In genomic region chr9:4833781-4834560, GRCh38 we compare ENCODE assay signal across 12 cellular contexts. TPM values are rescaled to one million over a fixed set of nuclear protein-coding genes. Genes with fewer than 3 reads are reported as not detected.
DNase-seq lines count a peak whose midpoint lies in the region; ATAC-seq, FAIRE-seq and TF ChIP-seq lines count a peak whose summit lies in the region.
"Had no signal": no experiment of that assay in that cellular context is flagged by ENCODE, and none has a peak within 500 bp of the region (broad histone marks: within the 10 kb centered on the region; RNA-seq: fewer than 3 reads in every experiment).

No MANE protein-coding gene starts in this region.

- CTCF ChIA-PET in K562 (lab: Yijun Ruan, JAX; ENCODE audit: low intra/inter-chr PET ratio), result no interaction called here

- 34% methylated on average over 5 of the region's 11 CpGs for WGBS in K562 (ENCODE audit: insufficient coverage, low coverage, missing lambda C conversion rate)
- 85 to 92% methylated on average over 11 of the region's 11 CpGs for WGBS in sigmoid colon, 2 donors

- H4K20me1 ChIP-seq in K562 (replicated peaks; ENCODE audit: control insufficient read depth, insufficient read depth, low read length), result no peaks in the 10 kb centered on the region

- peak overlapping the region; percentile 52; the same call in 1 of the 2 replicates for H3K4me3 ChIP-seq in ACC112 (ENCODE audit: low read depth, low read length)
- no peak overlapping the region for H3K4me3 ChIP-seq in K562
- H3K4me3 ChIP-seq in sigmoid colon, result no peak overlapping the region

- FAIRE-seq in K562 (lab: Jason Lieb, UNC), result no peak

- H3K27ac ChIP-seq in ACC112 (ENCODE audit: low read depth, low read length), result peak overlapping the region; percentile 100
- peak overlapping the region; percentile 92 for H3K27ac ChIP-seq in K562 (ENCODE audit: extremely low read depth, low read depth, low read length)
- H3K27ac ChIP-seq in sigmoid colon, result no peak overlapping the region

- intact Hi-C loops in K562 (cut with micrococcal nuclease), result loop anchor here (5.0 kb wide), 1 partner anchor 37 kb away; no protein-coding TSS in a partner anchor
- intact Hi-C loops in left colon (cut with DNase I, micrococcal nuclease), result no loop called here
- intact Hi-C loops in sigmoid colon (cut with DNase I), result no loop called here

- H3K9me1 ChIP-seq in K562 (ENCODE audit: control insufficient read depth, insufficient read depth, low read length), result peaks cover 2% of the 10 kb centered on the region

- no peak for TF ChIP-seq POLR2A in K562 (conservative IDR thresholded peaks at IDR 0.05)
- no peak for TF ChIP-seq POLR2A in sigmoid colon (IDR thresholded peaks at IDR 0.05)

- TF ChIP-seq RAD21 in K562 (CRISPR knock-in tag; conservative IDR thresholded peaks at IDR 0.05 in 1 of 2, IDR thresholded peaks at IDR 0.05 in 1 of 2), result no peak

- H2AFZ ChIP-seq in ACC112 (ENCODE audit: low read length, unreplicated experiment) (no peak overlapping the region), K562 (ENCODE audit: low read depth, low read length) (no peak overlapping the region)

- no peaks in the 10 kb centered on the region; the same call in 1 of the 2 replicates for H3K27me3 Mint-ChIP-seq in HFFc6 (ENCODE audit: insufficient read depth)
- H3K27me3 Mint-ChIP-seq: CD4-positive, CD25-positive, alpha-beta regulatory T cell had no signal

- TF ChIP-seq CTCF in HFFc6 (IDR thresholded peaks at IDR 0.05) (no peak), K562 (IDR thresholded peaks at IDR 0.05 in 2 of 3, conservative IDR thresholded peaks at IDR 0.05 in 1 of 3; ENCODE audit: insufficient read depth in 2 of 3, low read depth in 1 of 3, low read length in 3 of 3) (no peak), sigmoid colon (IDR thresholded peaks at IDR 0.05) (no peak)

- no peaks in the 10 kb centered on the region for H3K9me3 ChIP-seq in K562 (replicated peaks; ENCODE audit: control insufficient read depth, insufficient read depth, low read depth, low read length)
- H3K9me3 ChIP-seq in sigmoid colon, result no peaks in the 10 kb centered on the region

- H3K4me3 Mint-ChIP-seq in HFFc6, result peak overlapping the region; percentile 66
- H3K4me3 Mint-ChIP-seq: CD4-positive, CD25-positive, alpha-beta regulatory T cell had no signal

- H3K36me3 ChIP-seq in ACC112 (ENCODE audit: insufficient read depth, low read length), result peaks cover 6% of the 10 kb centered on the region; the same call in 1 of the 2 replicates
- peaks cover 89% of the 10 kb centered on the region for H3K36me3 ChIP-seq in K562 (ENCODE audit: control insufficient read depth, insufficient read depth, low read length)
- H3K36me3 ChIP-seq in sigmoid colon, result peaks cover 0 to 6% (median 0%) of the 10 kb centered on the region in 4 donors

- peaks cover 15% of the 10 kb centered on the region for H3K36me3 Mint-ChIP-seq in HFFc6 (ENCODE audit: low read depth)

- H3K79me2 ChIP-seq in ACC112 (ENCODE audit: control insufficient read depth, insufficient read depth, low read length, unreplicated experiment), result peaks cover 13% of the 10 kb centered on the region
- H3K79me2 ChIP-seq in K562 (ENCODE audit: control insufficient read depth, insufficient read depth, low read length), result peaks cover 96% of the 10 kb centered on the region

- H3K27me3 ChIP-seq in ACC112 (ENCODE audit: insufficient read depth, low read length) (no peaks in the 10 kb centered on the region), K562 (ENCODE audit: control insufficient read depth in 2 of 2, insufficient read depth in 2 of 2, low read length in 2 of 2) (no peaks in the 10 kb centered on the region), sigmoid colon (no peaks in the 10 kb centered on the region)

- BruUV-seq in K562 (replicated peaks; lab: Mats Ljungman, UMichigan), result no TSS peak

- in situ Hi-C loops in K562 (cut with MboI), result no loop called here

- no peak overlapping the region; the same call in 1 of the 2 replicates for H3K4me2 ChIP-seq in K562 (ENCODE audit: insufficient read depth, low read length)

- TF ChIP-seq EP300 in K562 (IDR thresholded peaks at IDR 0.05; ENCODE audit: low read length), result peak; percentile 31; the same call in 1 of the 2 replicates
- TF ChIP-seq EP300 in sigmoid colon (IDR thresholded peaks at IDR 0.05), result no peak

- POLR2A ChIA-PET in K562 (lab: Yijun Ruan, JAX), result interaction anchor here (1.3 to 1.5 kb wide), 2 partner anchors 36 to 41 kb away, joined by 3 to 5 read pairs; partner anchors contain the start of gene RCL1

- no peak for ATAC-seq in K562
- ATAC-seq in left colon, result peak; percentile 49
- no peak for ATAC-seq in GM18909 (IDR thresholded peaks at IDR 0.05; ENCODE audit: poor library complexity, unreplicated experiment)

- DNase-seq in HFFc6, result peak; percentile 69
- DNase-seq in K562 (ENCODE audit: extremely low read depth in 1 of 4, low spot score in 3 of 4), result no peak
- DNase-seq in left colon, result no peak
- no peak for DNase-seq in sigmoid colon
- no peak for DNase-seq in DMS 273 treated with DMSO at 0.1 percent for 48 hours (lab: John Stamatoyannopoulos, UW)
- DNase-seq in cortex of kidney (lab: John Stamatoyannopoulos, UW), result no peak
- DNase-seq: anterior cingulate cortex; effector memory CD4-positive, alpha-beta T cell; NK-92 treated with Interleukin-12 subunit alpha and Interleukin-12 subunit beta, amount 100 ng/mL, for 24 hours had no signal

- H3K4me1 ChIP-seq in ACC112 (ENCODE audit: control insufficient read depth, insufficient read depth, low read length, unreplicated experiment) (peaks cover 89% of the 10 kb centered on the region), K562 (replicated peaks in 1 of 2; ENCODE audit: control insufficient read depth in 2 of 2, insufficient read depth in 2 of 2, low read length in 2 of 2) (peaks cover 7 to 70% of the 10 kb centered on the region in 2 experiments), sigmoid colon (peaks cover 0 to 6% (median under 1%) of the 10 kb centered on the region in 4 donors)

- no peaks in the 10 kb centered on the region for H3K9me3 Mint-ChIP-seq in HFFc6
- H3K9me3 Mint-ChIP-seq: CD4-positive, CD25-positive, alpha-beta regulatory T cell had no signal

- H3K9ac ChIP-seq in K562 (ENCODE audit: insufficient read depth in 1 of 2, low read depth in 2 of 2, low read length in 2 of 2), result peak overlapping the region in 1 of 2 experiments; percentile 54; a peak in 3 of 4 replicates

- H3K27ac Mint-ChIP-seq in HFFc6, result peak overlapping the region; percentile 96

- H3K4me1 Mint-ChIP-seq in HFFc6 (ENCODE audit: low read depth), result peaks cover 64% of the 10 kb centered on the region

TF ChIP-seq in K562, 482 proteins besides CTCF, POLR2A, EP300 and RAD21 (continues in another document):
- TF ChIP-seq SP2 (IDR thresholded peaks at IDR 0.05; ENCODE audit: extremely low read depth, low read depth, low read length, poor library complexity, severe bottlenecking), result no peak
- peak; percentile 61; the same call in 1 of the 2 replicates for TF ChIP-seq JUND (IDR thresholded peaks at IDR 0.05; ENCODE audit: borderline replicate concordance, low read depth, low read length)
- TF ChIP-seq JUND (tag; IDR thresholded peaks at IDR 0.05; ENCODE audit: borderline replicate concordance, low read depth, low read length), result no peak
- no peak for TF ChIP-seq SRSF1 (IDR thresholded peaks at IDR 0.05; ENCODE audit: low read depth, low read length)
- TF ChIP-seq NR4A1 (CRISPR knock-in tag; IDR thresholded peaks at IDR 0.05), result no peak
- no peak for TF ChIP-seq NR4A1 (tag; IDR thresholded peaks at IDR 0.05)
- TF ChIP-seq ATF3 (IDR thresholded peaks at IDR 0.05), result peak; percentile 57
- no peak for TF ChIP-seq ATF3 (CRISPR knock-in tag; conservative IDR thresholded peaks at IDR 0.05)
- TF ChIP-seq RFX5 (IDR thresholded peaks at IDR 0.05; ENCODE audit: low read depth, low read length), result no peak
- TF ChIP-seq JUN (IDR thresholded peaks at IDR 0.05; ENCODE audit: borderline replicate concordance, low read depth, low read length), result 0 out of 2 replicates have a peak, but pooled peaks have one; percentile 35
- TF ChIP-seq JUN (CRISPR knock-in tag; IDR thresholded peaks at IDR 0.05; ENCODE audit: borderline replicate concordance), result no peak
- TF ChIP-seq CBFA2T3 (IDR thresholded peaks at IDR 0.05), result peak; percentile 44
- peak; percentile 50; the same call in 1 of the 2 replicates for TF ChIP-seq SMARCE1 (IDR thresholded peaks at IDR 0.05)
- peak; percentile 13; the same call in 1 of the 2 replicates for TF ChIP-seq TCF3 (CRISPR knock-in tag; IDR thresholded peaks at IDR 0.05)
- peak; percentile 83 for TF ChIP-seq ZNF384 (IDR thresholded peaks at IDR 0.05; ENCODE audit: low read depth, low read length)

RNA-seq across cellular contexts. Expression of gene RCL1, which starts 41.2 kb away (rescaled TPM):
- total RNA-seq in HFFc6 (2021; fragmentation: NEBNext Ultra II Directional; extraction: Animal tissue kit (Norgen Biotek cat#: 25700)), result 1 to 10 TPM; 7.4 to 9.8 (median 8.1) TPM
- total RNA-seq in K562 (2011; cell fraction: chromatin; rRNA removed; ENCODE audit: low replicate concordance), result 60.6 and 89.3 TPM in 2 replicates
- 32.9 and 33.2 TPM in 2 replicates for total RNA-seq in K562 (2011; cell fraction: nucleolus; rRNA removed)
- total RNA-seq in K562 (2011; cell fraction: nucleoplasm; rRNA removed), result 50.7 and 56.7 TPM in 2 replicates
- total RNA-seq in K562 (2014; rRNA removed) (47.4 and 53.9 TPM in 2 replicates), K562 (2014; rRNA removed; fragmentation: Illumina TruSeq; extraction: Trizol) (35.7 and 37.7 TPM in 2 replicates), K562 (2015; rRNA removed; fragmentation: Illumina TruSeq; extraction: Trizol) (38.2 and 38.6 TPM in 2 replicates), K562 (2021) (46.4 and 47.5 TPM in 2 replicates), left colon (10 to 100 TPM in 1 of 2 donors, 1 to 10 TPM in 1; 9.3 to 10.6 TPM), sigmoid colon (10 to 100 TPM; 19.7 to 24.1 (median 21.9) TPM)
- polyA plus RNA-seq in K562 (2011; rRNA removed) (24.0 and 40.9 TPM in 2 replicates), K562 (2014; fragmentation: Illumina TruSeq; extraction: Trizol) (61.6 and 67.7 TPM in 2 replicates), K562 (2014; fragmentation: Nextera tagmentation; extraction: Ambion mirVana) (10 to 100 TPM; 36.9 to 46.1 TPM), K562 (2014; rRNA removed) (34.3 and 37.4 TPM in 2 replicates), sigmoid colon (10 to 100 TPM in 1 of 3 donors, 1 to 10 TPM in 2; 5.1 to 14.5 (median 8.4) TPM)
- polyA plus RNA-seq in K562 (2011; cell fraction: cytosol; rRNA removed), result 32.2 and 52.1 TPM in 2 replicates
- polyA plus RNA-seq in K562 (2011; cell fraction: nucleus; rRNA removed), result 45.1 and 54.2 TPM in 2 replicates
- 32.1 and 45.8 TPM in 2 replicates for polyA plus RNA-seq in K562 (2012)
- polyA minus RNA-seq in K562 (2011; rRNA and poly(A)+ RNA removed), result 37.0 and 57.9 TPM in 2 replicates
- 28.0 and 32.1 TPM in 2 replicates for polyA minus RNA-seq in K562 (2011; cell fraction: cytosol; rRNA and poly(A)+ RNA removed)
- polyA minus RNA-seq in K562 (2011; cell fraction: nucleus; rRNA and poly(A)+ RNA removed), result 52.6 and 116 TPM in 2 replicates

Comparison
In these comparisons a context has a peak if more than half of its experiments do, and no peak if none do; other contexts are left out.
1. H3K27ac ChIP-seq: peak in ACC112 (single experiment) and K562 (single experiment); none in sigmoid colon (0 of 4).